In the genomic region with DNA sequence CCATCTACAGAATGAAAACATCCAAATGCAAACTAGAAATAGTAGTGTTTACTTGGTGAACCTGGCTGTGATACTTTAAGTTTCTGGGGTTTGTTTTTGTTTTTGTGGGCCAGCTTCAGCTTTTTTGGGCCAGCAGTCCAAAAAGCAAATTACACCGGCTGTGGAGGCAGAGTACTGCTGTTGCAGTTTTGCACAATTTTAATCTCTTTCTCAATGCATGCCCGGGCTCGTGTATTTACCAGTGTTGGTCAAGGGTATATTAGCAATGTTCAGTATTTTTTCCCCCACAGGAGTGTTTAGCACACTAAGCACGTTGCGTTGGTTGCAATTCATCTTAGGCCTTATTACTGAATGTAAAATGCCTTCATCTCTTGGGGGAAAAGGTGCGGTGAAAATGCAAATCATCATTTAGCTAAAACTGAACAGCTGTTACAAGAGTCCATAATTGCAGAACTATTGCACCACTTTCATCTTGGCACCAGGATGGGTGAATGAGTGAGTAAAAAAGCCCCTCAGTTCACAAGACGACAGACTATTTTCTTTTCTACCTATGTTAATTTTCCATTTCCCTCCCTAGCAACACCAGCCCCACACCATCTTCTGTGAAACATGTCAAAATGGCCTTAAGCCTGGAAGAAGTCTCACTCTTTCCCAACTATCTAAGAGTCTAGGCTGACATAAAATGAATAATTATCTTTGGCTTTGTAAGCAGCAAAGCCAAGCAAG, we compare ENCODE assay signal across 1 cellular context.
TF ChIP-seq lines count a peak whose summit lies in the region.

No MANE protein-coding gene starts in this region.

TF ChIP-seq in K562, 482 proteins besides CTCF, POLR2A, EP300 and RAD21 (continued from another document and continues in another):
- TF ChIP-seq, protein P1, sequence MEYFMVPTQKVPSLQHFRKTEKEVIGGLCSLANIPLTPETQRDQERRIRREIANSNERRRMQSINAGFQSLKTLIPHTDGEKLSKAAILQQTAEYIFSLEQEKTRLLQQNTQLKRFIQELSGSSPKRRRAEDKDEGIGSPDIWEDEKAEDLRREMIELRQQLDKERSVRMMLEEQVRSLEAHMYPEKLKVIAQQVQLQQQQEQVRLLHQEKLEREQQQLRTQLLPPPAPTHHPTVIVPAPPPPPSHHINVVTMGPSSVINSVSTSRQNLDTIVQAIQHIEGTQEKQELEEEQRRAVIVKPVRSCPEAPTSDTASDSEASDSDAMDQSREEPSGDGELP (CRISPR knock-in tag; IDR thresholded peaks at IDR 0.05; ENCODE audit: borderline replicate concordance): no peak; the same call in 1 of the 2 replicates
- TF ChIP-seq, protein P2, sequence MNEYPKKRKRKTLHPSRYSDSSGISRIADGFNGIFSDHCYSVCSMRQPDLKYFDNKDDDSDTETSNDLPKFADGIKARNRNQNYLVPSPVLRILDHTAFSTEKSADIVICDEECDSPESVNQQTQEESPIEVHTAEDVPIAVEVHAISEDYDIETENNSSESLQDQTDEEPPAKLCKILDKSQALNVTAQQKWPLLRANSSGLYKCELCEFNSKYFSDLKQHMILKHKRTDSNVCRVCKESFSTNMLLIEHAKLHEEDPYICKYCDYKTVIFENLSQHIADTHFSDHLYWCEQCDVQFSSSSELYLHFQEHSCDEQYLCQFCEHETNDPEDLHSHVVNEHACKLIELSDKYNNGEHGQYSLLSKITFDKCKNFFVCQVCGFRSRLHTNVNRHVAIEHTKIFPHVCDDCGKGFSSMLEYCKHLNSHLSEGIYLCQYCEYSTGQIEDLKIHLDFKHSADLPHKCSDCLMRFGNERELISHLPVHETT (CRISPR knock-in tag; conservative IDR thresholded peaks at IDR 0.05 in 1 of 2, IDR thresholded peaks at IDR 0.05 in 1 of 2): no peak
- no peak for TF ChIP-seq PCBP2 (IDR thresholded peaks at IDR 0.05; ENCODE audit: low read depth, low read length, poor library complexity, severe bottlenecking)
- no peak for TF ChIP-seq EHMT2 (IDR thresholded peaks at IDR 0.05)
- no peak for TF ChIP-seq BRD9 (IDR thresholded peaks at IDR 0.05; ENCODE audit: low read depth, partially characterized antibody)
- no peak for TF ChIP-seq ZNF140 (CRISPR knock-in tag; IDR thresholded peaks at IDR 0.05)
- no peak for TF ChIP-seq HDAC1 (IDR thresholded peaks at IDR 0.05)
- TF ChIP-seq TSC22D4 (tag; IDR thresholded peaks at IDR 0.05): no peak
- TF ChIP-seq BMI1 (IDR thresholded peaks at IDR 0.05; ENCODE audit: low read length): no peak
- TF ChIP-seq TAF1 (IDR thresholded peaks at IDR 0.05; ENCODE audit: control insufficient read depth, extremely low read depth, insufficient read depth, low read length, severe bottlenecking): no peak
- TF ChIP-seq, protein P3, sequence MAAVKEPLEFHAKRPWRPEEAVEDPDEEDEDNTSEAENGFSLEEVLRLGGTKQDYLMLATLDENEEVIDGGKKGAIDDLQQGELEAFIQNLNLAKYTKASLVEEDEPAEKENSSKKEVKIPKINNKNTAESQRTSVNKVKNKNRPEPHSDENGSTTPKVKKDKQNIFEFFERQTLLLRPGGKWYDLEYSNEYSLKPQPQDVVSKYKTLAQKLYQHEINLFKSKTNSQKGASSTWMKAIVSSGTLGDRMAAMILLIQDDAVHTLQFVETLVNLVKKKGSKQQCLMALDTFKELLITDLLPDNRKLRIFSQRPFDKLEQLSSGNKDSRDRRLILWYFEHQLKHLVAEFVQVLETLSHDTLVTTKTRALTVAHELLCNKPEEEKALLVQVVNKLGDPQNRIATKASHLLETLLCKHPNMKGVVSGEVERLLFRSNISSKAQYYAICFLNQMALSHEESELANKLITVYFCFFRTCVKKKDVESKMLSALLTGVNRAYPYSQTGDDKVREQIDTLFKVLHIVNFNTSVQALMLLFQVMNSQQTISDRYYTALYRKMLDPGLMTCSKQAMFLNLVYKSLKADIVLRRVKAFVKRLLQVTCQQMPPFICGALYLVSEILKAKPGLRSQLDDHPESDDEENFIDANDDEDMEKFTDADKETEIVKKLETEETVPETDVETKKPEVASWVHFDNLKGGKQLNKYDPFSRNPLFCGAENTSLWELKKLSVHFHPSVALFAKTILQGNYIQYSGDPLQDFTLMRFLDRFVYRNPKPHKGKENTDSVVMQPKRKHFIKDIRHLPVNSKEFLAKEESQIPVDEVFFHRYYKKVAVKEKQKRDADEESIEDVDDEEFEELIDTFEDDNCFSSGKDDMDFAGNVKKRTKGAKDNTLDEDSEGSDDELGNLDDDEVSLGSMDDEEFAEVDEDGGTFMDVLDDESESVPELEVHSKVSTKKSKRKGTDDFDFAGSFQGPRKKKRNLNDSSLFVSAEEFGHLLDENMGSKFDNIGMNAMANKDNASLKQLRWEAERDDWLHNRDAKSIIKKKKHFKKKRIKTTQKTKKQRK (IDR thresholded peaks at IDR 0.05; ENCODE audit: borderline replicate concordance, low read depth, low read length): no peak
- TF ChIP-seq, protein P4, sequence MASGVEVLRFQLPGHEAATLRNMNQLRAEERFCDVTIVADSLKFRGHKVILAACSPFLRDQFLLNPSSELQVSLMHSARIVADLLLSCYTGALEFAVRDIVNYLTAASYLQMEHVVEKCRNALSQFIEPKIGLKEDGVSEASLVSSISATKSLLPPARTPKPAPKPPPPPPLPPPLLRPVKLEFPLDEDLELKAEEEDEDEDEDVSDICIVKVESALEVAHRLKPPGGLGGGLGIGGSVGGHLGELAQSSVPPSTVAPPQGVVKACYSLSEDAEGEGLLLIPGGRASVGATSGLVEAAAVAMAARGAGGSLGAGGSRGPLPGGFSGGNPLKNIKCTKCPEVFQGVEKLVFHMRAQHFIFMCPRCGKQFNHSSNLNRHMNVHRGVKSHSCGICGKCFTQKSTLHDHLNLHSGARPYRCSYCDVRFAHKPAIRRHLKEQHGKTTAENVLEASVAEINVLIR (CRISPR knock-in tag; IDR thresholded peaks at IDR 0.05): no peak
- 0 out of 2 replicates have a peak, but pooled peaks have one; percentile 2 for TF ChIP-seq SP1 (CRISPR knock-in tag; IDR thresholded peaks at IDR 0.05)
- TF ChIP-seq ZNF316 (IDR thresholded peaks at IDR 0.05): peak; percentile 56
- TF ChIP-seq CSDE1 (IDR thresholded peaks at IDR 0.05): no peak
- 0 out of 2 replicates have a peak, but pooled peaks have one; percentile 4 for TF ChIP-seq KAT7 (CRISPR knock-in tag; IDR thresholded peaks at IDR 0.05; ENCODE audit: borderline replicate concordance)
- peak; percentile 61; the same call in 1 of the 2 replicates for TF ChIP-seq C11orf30 (IDR thresholded peaks at IDR 0.05; ENCODE audit: low read depth)
- no peak for TF ChIP-seq ZNF324 (CRISPR knock-in tag; IDR thresholded peaks at IDR 0.05)
- TF ChIP-seq, protein P5, sequence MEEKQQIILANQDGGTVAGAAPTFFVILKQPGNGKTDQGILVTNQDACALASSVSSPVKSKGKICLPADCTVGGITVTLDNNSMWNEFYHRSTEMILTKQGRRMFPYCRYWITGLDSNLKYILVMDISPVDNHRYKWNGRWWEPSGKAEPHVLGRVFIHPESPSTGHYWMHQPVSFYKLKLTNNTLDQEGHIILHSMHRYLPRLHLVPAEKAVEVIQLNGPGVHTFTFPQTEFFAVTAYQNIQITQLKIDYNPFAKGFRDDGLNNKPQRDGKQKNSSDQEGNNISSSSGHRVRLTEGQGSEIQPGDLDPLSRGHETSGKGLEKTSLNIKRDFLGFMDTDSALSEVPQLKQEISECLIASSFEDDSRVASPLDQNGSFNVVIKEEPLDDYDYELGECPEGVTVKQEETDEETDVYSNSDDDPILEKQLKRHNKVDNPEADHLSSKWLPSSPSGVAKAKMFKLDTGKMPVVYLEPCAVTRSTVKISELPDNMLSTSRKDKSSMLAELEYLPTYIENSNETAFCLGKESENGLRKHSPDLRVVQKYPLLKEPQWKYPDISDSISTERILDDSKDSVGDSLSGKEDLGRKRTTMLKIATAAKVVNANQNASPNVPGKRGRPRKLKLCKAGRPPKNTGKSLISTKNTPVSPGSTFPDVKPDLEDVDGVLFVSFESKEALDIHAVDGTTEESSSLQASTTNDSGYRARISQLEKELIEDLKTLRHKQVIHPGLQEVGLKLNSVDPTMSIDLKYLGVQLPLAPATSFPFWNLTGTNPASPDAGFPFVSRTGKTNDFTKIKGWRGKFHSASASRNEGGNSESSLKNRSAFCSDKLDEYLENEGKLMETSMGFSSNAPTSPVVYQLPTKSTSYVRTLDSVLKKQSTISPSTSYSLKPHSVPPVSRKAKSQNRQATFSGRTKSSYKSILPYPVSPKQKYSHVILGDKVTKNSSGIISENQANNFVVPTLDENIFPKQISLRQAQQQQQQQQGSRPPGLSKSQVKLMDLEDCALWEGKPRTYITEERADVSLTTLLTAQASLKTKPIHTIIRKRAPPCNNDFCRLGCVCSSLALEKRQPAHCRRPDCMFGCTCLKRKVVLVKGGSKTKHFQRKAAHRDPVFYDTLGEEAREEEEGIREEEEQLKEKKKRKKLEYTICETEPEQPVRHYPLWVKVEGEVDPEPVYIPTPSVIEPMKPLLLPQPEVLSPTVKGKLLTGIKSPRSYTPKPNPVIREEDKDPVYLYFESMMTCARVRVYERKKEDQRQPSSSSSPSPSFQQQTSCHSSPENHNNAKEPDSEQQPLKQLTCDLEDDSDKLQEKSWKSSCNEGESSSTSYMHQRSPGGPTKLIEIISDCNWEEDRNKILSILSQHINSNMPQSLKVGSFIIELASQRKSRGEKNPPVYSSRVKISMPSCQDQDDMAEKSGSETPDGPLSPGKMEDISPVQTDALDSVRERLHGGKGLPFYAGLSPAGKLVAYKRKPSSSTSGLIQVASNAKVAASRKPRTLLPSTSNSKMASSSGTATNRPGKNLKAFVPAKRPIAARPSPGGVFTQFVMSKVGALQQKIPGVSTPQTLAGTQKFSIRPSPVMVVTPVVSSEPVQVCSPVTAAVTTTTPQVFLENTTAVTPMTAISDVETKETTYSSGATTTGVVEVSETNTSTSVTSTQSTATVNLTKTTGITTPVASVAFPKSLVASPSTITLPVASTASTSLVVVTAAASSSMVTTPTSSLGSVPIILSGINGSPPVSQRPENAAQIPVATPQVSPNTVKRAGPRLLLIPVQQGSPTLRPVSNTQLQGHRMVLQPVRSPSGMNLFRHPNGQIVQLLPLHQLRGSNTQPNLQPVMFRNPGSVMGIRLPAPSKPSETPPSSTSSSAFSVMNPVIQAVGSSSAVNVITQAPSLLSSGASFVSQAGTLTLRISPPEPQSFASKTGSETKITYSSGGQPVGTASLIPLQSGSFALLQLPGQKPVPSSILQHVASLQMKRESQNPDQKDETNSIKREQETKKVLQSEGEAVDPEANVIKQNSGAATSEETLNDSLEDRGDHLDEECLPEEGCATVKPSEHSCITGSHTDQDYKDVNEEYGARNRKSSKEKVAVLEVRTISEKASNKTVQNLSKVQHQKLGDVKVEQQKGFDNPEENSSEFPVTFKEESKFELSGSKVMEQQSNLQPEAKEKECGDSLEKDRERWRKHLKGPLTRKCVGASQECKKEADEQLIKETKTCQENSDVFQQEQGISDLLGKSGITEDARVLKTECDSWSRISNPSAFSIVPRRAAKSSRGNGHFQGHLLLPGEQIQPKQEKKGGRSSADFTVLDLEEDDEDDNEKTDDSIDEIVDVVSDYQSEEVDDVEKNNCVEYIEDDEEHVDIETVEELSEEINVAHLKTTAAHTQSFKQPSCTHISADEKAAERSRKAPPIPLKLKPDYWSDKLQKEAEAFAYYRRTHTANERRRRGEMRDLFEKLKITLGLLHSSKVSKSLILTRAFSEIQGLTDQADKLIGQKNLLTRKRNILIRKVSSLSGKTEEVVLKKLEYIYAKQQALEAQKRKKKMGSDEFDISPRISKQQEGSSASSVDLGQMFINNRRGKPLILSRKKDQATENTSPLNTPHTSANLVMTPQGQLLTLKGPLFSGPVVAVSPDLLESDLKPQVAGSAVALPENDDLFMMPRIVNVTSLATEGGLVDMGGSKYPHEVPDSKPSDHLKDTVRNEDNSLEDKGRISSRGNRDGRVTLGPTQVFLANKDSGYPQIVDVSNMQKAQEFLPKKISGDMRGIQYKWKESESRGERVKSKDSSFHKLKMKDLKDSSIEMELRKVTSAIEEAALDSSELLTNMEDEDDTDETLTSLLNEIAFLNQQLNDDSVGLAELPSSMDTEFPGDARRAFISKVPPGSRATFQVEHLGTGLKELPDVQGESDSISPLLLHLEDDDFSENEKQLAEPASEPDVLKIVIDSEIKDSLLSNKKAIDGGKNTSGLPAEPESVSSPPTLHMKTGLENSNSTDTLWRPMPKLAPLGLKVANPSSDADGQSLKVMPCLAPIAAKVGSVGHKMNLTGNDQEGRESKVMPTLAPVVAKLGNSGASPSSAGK (IDR thresholded peaks at IDR 0.05): 0 out of 2 replicates have a peak, but pooled peaks have one; percentile 1
- TF ChIP-seq NFE2 (IDR thresholded peaks at IDR 0.05; ENCODE audit: low read depth): no peak; the same call in 1 of the 2 replicates
- TF ChIP-seq SNRNP70 (optimal IDR thresholded peaks at IDR 0.05; ENCODE audit: low read depth, low read length): no peak
- TF ChIP-seq MAFG (tag; conservative IDR thresholded peaks at IDR 0.05): 0 out of 2 replicates have a peak, but pooled peaks have one; percentile 27
- TF ChIP-seq SMARCA5 (IDR thresholded peaks at IDR 0.05): no peak
- no peak for TF ChIP-seq MBD2 (IDR thresholded peaks at IDR 0.05; ENCODE audit: borderline replicate concordance, low read depth)
- no peak for TF ChIP-seq FOXA3 (CRISPR knock-in tag; conservative IDR thresholded peaks at IDR 0.05 in 1 of 2, IDR thresholded peaks at IDR 0.05 in 1 of 2)
- TF ChIP-seq SAP30 (IDR thresholded peaks at IDR 0.05; ENCODE audit: borderline replicate concordance, insufficient read depth, low read depth, low read length, poor library complexity, severe bottlenecking): peak; percentile 3
- TF ChIP-seq ZNF212 (CRISPR knock-in tag; IDR thresholded peaks at IDR 0.05): no peak
- TF ChIP-seq FOSL1 (tag; conservative IDR thresholded peaks at IDR 0.05): no peak
- TF ChIP-seq, protein P6, sequence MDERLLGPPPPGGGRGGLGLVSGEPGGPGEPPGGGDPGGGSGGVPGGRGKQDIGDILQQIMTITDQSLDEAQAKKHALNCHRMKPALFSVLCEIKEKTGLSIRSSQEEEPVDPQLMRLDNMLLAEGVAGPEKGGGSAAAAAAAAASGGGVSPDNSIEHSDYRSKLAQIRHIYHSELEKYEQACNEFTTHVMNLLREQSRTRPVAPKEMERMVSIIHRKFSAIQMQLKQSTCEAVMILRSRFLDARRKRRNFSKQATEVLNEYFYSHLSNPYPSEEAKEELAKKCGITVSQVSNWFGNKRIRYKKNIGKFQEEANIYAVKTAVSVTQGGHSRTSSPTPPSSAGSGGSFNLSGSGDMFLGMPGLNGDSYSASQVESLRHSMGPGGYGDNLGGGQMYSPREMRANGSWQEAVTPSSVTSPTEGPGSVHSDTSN (CRISPR knock-in tag; IDR thresholded peaks at IDR 0.05; ENCODE audit: low read depth): no peak
- TF ChIP-seq, protein P6 (tag; conservative IDR thresholded peaks at IDR 0.05; ENCODE audit: low read depth): 0 out of 2 replicates have a peak, but pooled peaks have one; percentile 20
- no peak for TF ChIP-seq NFRKB (IDR thresholded peaks at IDR 0.05; ENCODE audit: low read depth)
- TF ChIP-seq PHF21A (IDR thresholded peaks at IDR 0.05; ENCODE audit: borderline replicate concordance, low read depth): no peak
